In genomic region chr10:32156031-32156495, GRCh38 we compare ENCODE assay signal across 24 cellular contexts.
"Had no signal": no experiment of that assay in that cellular context is flagged by ENCODE, and none has a peak within 500 bp of the region (broad histone marks: within the 10 kb centered on the region; RNA-seq: fewer than 3 reads in every experiment).

No MANE protein-coding gene starts in this region.

- H3K27ac ChIP-seq: gastrocnemius medialis, ovary, psoas muscle, stomach, suprapubic skin, tibial nerve, uterus, WERI-Rb-1 had no signal

- H3K4me1 ChIP-seq: gastrocnemius medialis, psoas muscle, stomach, suprapubic skin, tibial nerve, uterus had no signal

- H3K27ac Mint-ChIP-seq: activated naive CD4-positive, alpha-beta T cell treated with anti-CD3 and anti-CD28 coated beads, Interleukin-2, amount 50 U/mL, for 24 hours; natural killer cell; stimulated activated memory B cell treated with anti-CD40 and anti-IgM and Interleukin-4, amounts not matched to agents 10 μg/mL and 1 μg/mL and 100 μg/mL, for 72 hours; T-helper 2 cell treated with Interferon-gamma antibody and Interleukin-4, amounts not matched to agents 5 μg/mL and 100 μg/mL, for 36 hours had no signal

- ATAC-seq: gastrocnemius medialis; left ventricle myocardium superior; natural killer cell; psoas muscle; stimulated activated memory B cell treated with anti-CD40 and anti-IgM and Interleukin-4, amounts not matched to agents 10 μg/mL and 1 μg/mL and 100 μg/mL, for 72 hours had no signal

- H3K4me3 ChIP-seq: esophagus squamous epithelium, gastrocnemius medialis, ovary, psoas muscle, stomach, suprapubic skin, tibial nerve, uterus had no signal

- H3K9me3 Mint-ChIP-seq: activated naive CD4-positive, alpha-beta T cell treated with anti-CD3 and anti-CD28 coated beads, Interleukin-2, amount 50 U/mL, for 24 hours had no signal

- H3K4me1 Mint-ChIP-seq: stimulated activated memory B cell treated with anti-CD40 and anti-IgM and Interleukin-4, amounts not matched to agents 10 μg/mL and 1 μg/mL and 100 μg/mL, for 72 hours had no signal

- H3K27me3 ChIP-seq: esophagus squamous epithelium, gastrocnemius medialis, ovary, stomach, suprapubic skin, tibial nerve, uterus had no signal

- H3K27me3 Mint-ChIP-seq: activated naive CD4-positive, alpha-beta T cell treated with anti-CD3 and anti-CD28 coated beads, Interleukin-2, amount 50 U/mL, for 24 hours had no signal

- H3K4me3 Mint-ChIP-seq: activated naive CD4-positive, alpha-beta T cell treated with anti-CD3 and anti-CD28 coated beads, Interleukin-2, amount 50 U/mL, for 24 hours; natural killer cell; stimulated activated memory B cell treated with anti-CD40 and anti-IgM and Interleukin-4, amounts not matched to agents 10 μg/mL and 1 μg/mL and 100 μg/mL, for 72 hours; T-helper 2 cell treated with Interferon-gamma antibody and Interleukin-4, amounts not matched to agents 5 μg/mL and 100 μg/mL, for 36 hours had no signal

- DNase-seq: activated CD4-positive, alpha-beta T cell treated with anti-CD3 and anti-CD28 coated beads for 1 hour; activated CD4-positive, alpha-beta T cell treated with anti-CD3 and anti-CD28 coated beads, Interleukin-2, amount 50 U/mL, for 1 hour; activated gamma-delta T cell treated with Interleukin-2 at 50 U/mL for 16 hours; activated T-cell treated with anti-CD3 and anti-CD28 coated beads, Interleukin-2, amount 50 U/mL, for 1 hour; central memory CD4-positive, alpha-beta T cell; effector memory CD4-positive, alpha-beta T cell; esophagus squamous epithelium; gastrocnemius medialis; head of caudate nucleus; left ventricle myocardium superior; midbrain; natural killer cell; ovary; psoas muscle; right cardiac atrium; stimulated activated CD4-positive, alpha-beta T cell treated with anti-CD3 and anti-CD28 coated beads, Interleukin-2, amount 100 ng/mL, for 24 hours; stomach; uterus; WERI-Rb-1 had no signal

- H3K9me3 ChIP-seq: esophagus squamous epithelium, gastrocnemius medialis, ovary had no signal

- H3K36me3 ChIP-seq: esophagus squamous epithelium, gastrocnemius medialis, ovary, stomach, suprapubic skin, tibial nerve, uterus, WERI-Rb-1 had no signal
